8 cellular contexts compared by ENCODE assay signal in the genomic region with DNA sequence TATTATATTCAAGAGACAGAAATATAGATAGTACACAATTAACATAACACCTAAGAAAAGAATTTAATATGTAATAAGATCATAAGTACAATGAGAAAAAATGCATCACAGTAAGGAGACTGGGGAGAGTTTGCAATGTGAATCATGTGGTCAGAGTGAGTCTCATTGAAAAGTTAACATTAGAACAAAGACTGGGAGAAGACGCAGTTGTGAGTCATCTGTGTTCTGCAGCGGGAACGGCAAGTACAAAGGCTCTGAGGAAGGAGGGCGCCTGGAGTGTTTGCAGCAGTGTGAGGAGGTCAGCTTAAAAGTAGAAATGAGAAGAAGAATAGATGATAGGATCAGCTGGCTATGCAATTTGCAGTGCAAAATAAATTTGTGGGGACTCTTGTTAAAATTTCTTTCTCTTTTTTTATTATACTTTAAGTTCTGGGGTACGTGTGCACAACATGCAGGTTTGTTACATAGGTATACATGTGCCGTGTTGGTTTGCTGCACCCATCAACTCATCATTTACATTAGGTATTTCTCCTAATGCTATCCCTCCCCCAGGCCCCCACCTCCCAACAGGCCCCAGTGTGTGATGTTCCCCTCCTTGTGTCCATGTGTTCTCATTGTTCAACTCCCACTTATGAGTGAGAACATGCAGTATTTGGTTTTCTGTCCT. TPM values are rescaled to one million over a fixed set of nuclear protein-coding genes. Genes with fewer than 3 reads are reported as not detected.
DNase-seq lines count a peak whose midpoint lies in the region; ATAC-seq and TF ChIP-seq lines count a peak whose summit lies in the region.
"Not testable (repeated sequence)": the region's sequence is repeated elsewhere in the genome, so short reads cannot be mapped to it uniquely, and the experiment has no call there.

No MANE protein-coding gene starts in this region.

- not testable (repeated sequence) for H3K4me3 ChIP-seq in fibroblast of lung (replicated peaks in 1 of 4; ENCODE audit: control extremely low read depth in 1 of 4, insufficient read depth in 1 of 4, low read depth in 3 of 4, low read length in 4 of 4)

- H3K9me3 Mint-ChIP-seq in T-cell = not testable (repeated sequence)

- not testable (repeated sequence) for H3K4me3 Mint-ChIP-seq in T-cell

- H3K9ac ChIP-seq in fibroblast of lung (ENCODE audit: insufficient read depth, low read length) = not testable (repeated sequence)

- not testable (repeated sequence) for H3K36me3 Mint-ChIP-seq in T-cell

- not testable (repeated sequence) for TF ChIP-seq CTCF in fibroblast of lung (conservative IDR thresholded peaks at IDR 0.05 in 1 of 2, IDR thresholded peaks at IDR 0.05 in 1 of 2; ENCODE audit: low read depth in 1 of 2, low read length in 2 of 2)

- ATAC-seq in GM21619 (IDR thresholded peaks at IDR 0.05; ENCODE audit: unreplicated experiment) (peak; percentile 38), T-cell (replicated peaks in 1 of 4) (peak; percentile 95 to 98 (median 96))

- H3K4me2 ChIP-seq in fibroblast of lung (ENCODE audit: extremely low read depth, insufficient read depth, low read length) = not testable (repeated sequence)

- H3K27ac Mint-ChIP-seq in T-cell = peak overlapping the region in 1 of 2 donors; percentile 8

- POLR2A ChIA-PET in T-cell (lab: Charles Lee) = not testable (repeated sequence)

- not testable (repeated sequence) for H3K27ac ChIP-seq in fibroblast of lung (ENCODE audit: insufficient read depth, low read length)

- in situ Hi-C loops in Caki2 (cut with HindIII; ENCODE audit: low pct_unique_long_range_greater_than_20kb, low sequenced_read_pairs) = not testable (repeated sequence)

- CTCF ChIA-PET in T-cell (lab: Charles Lee) = not testable (repeated sequence)

- DNase-seq in Caki2 (ENCODE audit: low read depth) (peak; percentile 54), HK-2 (ENCODE audit: unreplicated experiment) (peak; percentile 45), T-cell (peak in 22 of 34 experiments; percentile 12 to 56 (median 22)), fibroblast of lung (ENCODE audit: low read depth in 2 of 2) (peak; percentile 95 to 98), myocyte (ENCODE audit: low read depth) (peak; percentile 79)
- peak; percentile 15 for DNase-seq in activated gamma-delta T cell treated with anti-CD3 and anti-CD28 coated beads, Interleukin-2, amount 50 U/mL, for 16 hours (ENCODE audit: low read depth)
- peak; percentile 17 to 19 for DNase-seq in stimulated activated CD8-positive, alpha-beta memory T cell treated with anti-CD3 and anti-CD28 coated beads, Interleukin-15, amount 100 ng/mL, for 4 hours (ENCODE audit: low read depth in 2 of 2)

- not testable (repeated sequence) for H3K79me2 ChIP-seq in fibroblast of lung (ENCODE audit: control insufficient read depth, insufficient read depth, low read length)

- H2AFZ ChIP-seq in fibroblast of lung (ENCODE audit: low read length) = not testable (repeated sequence)

- H3K4me1 Mint-ChIP-seq in T-cell = peaks cover 21 to 36% (median 28%) of the 10 kb centered on the region in 3 donors

- H3K27me3 ChIP-seq in fibroblast of lung (ENCODE audit: control insufficient read depth, insufficient read depth, low read length) = not testable (repeated sequence)

- H3K4me1 ChIP-seq in fibroblast of lung (ENCODE audit: control insufficient read depth, extremely low read depth, insufficient read depth, low read length) = not testable (repeated sequence)

- not testable (repeated sequence) for H3K27me3 Mint-ChIP-seq in T-cell

- H3K9me3 ChIP-seq in fibroblast of lung (ENCODE audit: control insufficient read depth, insufficient read depth, low read depth, low read length) = not testable (repeated sequence)

- not testable (repeated sequence) for H4K20me1 ChIP-seq in fibroblast of lung (ENCODE audit: control insufficient read depth, extremely low read depth, insufficient read depth, low read length)

- not testable (repeated sequence) for H3K36me3 ChIP-seq in fibroblast of lung (ENCODE audit: control insufficient read depth, insufficient read depth, low read length)

RNA-seq across cellular contexts. Expression of gene RGS1, which starts 44.4 kb away (rescaled TPM):
- not detected in 2 replicates for total RNA-seq in Caki2 (2014; rRNA removed; shearing (Covaris generic); ENCODE audit: low replicate concordance)
- total RNA-seq in T-cell (100 to 1,000 TPM in 2 of 5 donors, 10 to 100 TPM in 2, 1 to 10 TPM in 1; 7.1 to 439 (median 15.3) TPM), fibroblast of lung (under 0.01 and 0.50 TPM in 2 replicates), myocyte (0.43 TPM in 1 of 2 replicates, not detected in the other)
- polyA plus RNA-seq in fibroblast of lung = 0.18 and 3.6 TPM in 2 replicates
- 0.12 and 1.7 TPM in 2 replicates for polyA plus RNA-seq in fibroblast of lung (2012)
- polyA minus RNA-seq in fibroblast of lung (ENCODE audit: low replicate concordance) = 0.07 TPM in 1 of 2 replicates, not detected in the other
- 0.04 TPM for polyA plus RNA-seq in myocyte (2012)

Comparison
In these comparisons a context has a peak if more than half of its experiments do, and no peak if none do; other contexts are left out.
1. DNase-seq: peak in every context shown above with its lines; median percentile 96 in fibroblast of lung; 79 in myocyte; 54 in Caki2; 45 in HK-2; 22 in T-cell; 18 in stimulated activated CD8-positive, alpha-beta memory T cell treated with anti-CD3 and anti-CD28 coated beads, Interleukin-15, amount 100 ng/mL, for 4 hours; 15 in activated gamma-delta T cell treated with anti-CD3 and anti-CD28 coated beads, Interleukin-2, amount 50 U/mL, for 16 hours.